1 cellular context compared by ENCODE assay signal in genomic region chr14:95444132-95445129, GRCh38.
TF ChIP-seq lines count a peak whose summit lies in the region.

No MANE protein-coding gene starts in this region.

TF ChIP-seq in HepG2, 621 proteins besides CTCF, POLR2A, EP300 and RAD21 (continued from another document and continues in another):
- TF ChIP-seq E2F5 (CRISPR knock-in tag; conservative IDR thresholded peaks at IDR 0.05) = no peak
- no peak for TF ChIP-seq ZNF737 (CRISPR knock-in tag; IDR thresholded peaks at IDR 0.05; ENCODE audit: borderline replicate concordance)
- no peak for TF ChIP-seq E2F2 (CRISPR knock-in tag; IDR thresholded peaks at IDR 0.05; ENCODE audit: borderline replicate concordance)
- TF ChIP-seq REPIN1 (CRISPR knock-in tag; IDR thresholded peaks at IDR 0.05; ENCODE audit: borderline replicate concordance, low read depth) = peak; percentile 17; the same call in 1 of the 2 replicates
- no peak for TF ChIP-seq SUZ12 (IDR thresholded peaks at IDR 0.05; ENCODE audit: low read depth, low read length)
- no peak for TF ChIP-seq RARG (CRISPR knock-in tag; IDR thresholded peaks at IDR 0.05; ENCODE audit: low read depth)
- TF ChIP-seq ZNF549 (CRISPR knock-in tag; IDR thresholded peaks at IDR 0.05) = no peak
- no peak for TF ChIP-seq TRIM24 (CRISPR knock-in tag; IDR thresholded peaks at IDR 0.05)
- no peak for TF ChIP-seq GMEB1 (CRISPR knock-in tag; IDR thresholded peaks at IDR 0.05; ENCODE audit: borderline replicate concordance)
- peak; percentile 75; the same call in 1 of the 2 replicates for TF ChIP-seq ZNF292 (CRISPR knock-in tag; IDR thresholded peaks at IDR 0.05; ENCODE audit: borderline replicate concordance, low read depth)
- TF ChIP-seq SPEN (CRISPR knock-in tag; IDR thresholded peaks at IDR 0.05; ENCODE audit: low read depth) = no peak
- peak; percentile 32; the same call in 1 of the 2 replicates for TF ChIP-seq ZNF574 (CRISPR knock-in tag; IDR thresholded peaks at IDR 0.05)
- peak; percentile 79 for TF ChIP-seq KDM6A (CRISPR knock-in tag; IDR thresholded peaks at IDR 0.05; ENCODE audit: low read depth)
- TF ChIP-seq ZNF263 (CRISPR knock-in tag; IDR thresholded peaks at IDR 0.05) = no peak
- TF ChIP-seq ZBTB25 (CRISPR knock-in tag; IDR thresholded peaks at IDR 0.05) = 0 out of 2 replicates have a peak, but pooled peaks have one; percentile 20
- TF ChIP-seq EED (CRISPR knock-in tag; IDR thresholded peaks at IDR 0.05) = 0 out of 2 replicates have a peak, but pooled peaks have one; percentile 49
- no peak for TF ChIP-seq CBFB (CRISPR knock-in tag; IDR thresholded peaks at IDR 0.05)
- no peak for TF ChIP-seq ZNF720 (CRISPR knock-in tag; IDR thresholded peaks at IDR 0.05)
- no peak for TF ChIP-seq THYN1 (CRISPR knock-in tag; IDR thresholded peaks at IDR 0.05; ENCODE audit: borderline replicate concordance, low read depth)
- TF ChIP-seq PAXIP1 (CRISPR knock-in tag; conservative IDR thresholded peaks at IDR 0.05) = peak; percentile 97
- TF ChIP-seq NFIC (IDR thresholded peaks at IDR 0.05; ENCODE audit: low read length) = peak; percentile 58
- peak; percentile 42 for TF ChIP-seq ASH2L (IDR thresholded peaks at IDR 0.05; ENCODE audit: insufficient read length, low read depth, low read length)
- no peak for TF ChIP-seq SSRP1 (CRISPR knock-in tag; IDR thresholded peaks at IDR 0.05)
- TF ChIP-seq TRAFD1 (CRISPR knock-in tag; IDR thresholded peaks at IDR 0.05; ENCODE audit: borderline replicate concordance) = no peak
- TF ChIP-seq ZNF234 (CRISPR knock-in tag; conservative IDR thresholded peaks at IDR 0.05) = no peak
- no peak for TF ChIP-seq TFDP1 (CRISPR knock-in tag; IDR thresholded peaks at IDR 0.05; ENCODE audit: borderline replicate concordance)
- TF ChIP-seq KDM5B (CRISPR knock-in tag; IDR thresholded peaks at IDR 0.05; ENCODE audit: borderline replicate concordance) = no peak
- no peak; the same call in 1 of the 2 replicates for TF ChIP-seq POLR2AphosphoS5 (IDR thresholded peaks at IDR 0.05; ENCODE audit: low read depth, low read length)
- no peak for TF ChIP-seq MYNN (CRISPR knock-in tag; IDR thresholded peaks at IDR 0.05; ENCODE audit: low read depth)
- TF ChIP-seq LBX2 (CRISPR knock-in tag; IDR thresholded peaks at IDR 0.05; ENCODE audit: borderline replicate concordance) = no peak
- no peak; the same call in 1 of the 2 replicates for TF ChIP-seq NFKB2 (CRISPR knock-in tag; IDR thresholded peaks at IDR 0.05; ENCODE audit: borderline replicate concordance)
- TF ChIP-seq ATF5 (CRISPR knock-in tag; IDR thresholded peaks at IDR 0.05; ENCODE audit: low read depth) = no peak
- no peak for TF ChIP-seq ZNF550 (CRISPR knock-in tag; IDR thresholded peaks at IDR 0.05; ENCODE audit: borderline replicate concordance)
- no peak for TF ChIP-seq PCBP2 (optimal IDR thresholded peaks at IDR 0.05; ENCODE audit: low read depth, low read length, poor library complexity, severe bottlenecking)
- TF ChIP-seq ZNF792 (CRISPR knock-in tag; IDR thresholded peaks at IDR 0.05) = peak; percentile 20; the same call in 1 of the 2 replicates
- TF ChIP-seq ZBTB8A (CRISPR knock-in tag; IDR thresholded peaks at IDR 0.05; ENCODE audit: borderline replicate concordance, low read depth) = peak; percentile 68; the same call in 1 of the 2 replicates
- TF ChIP-seq STAT6 (CRISPR knock-in tag; IDR thresholded peaks at IDR 0.05; ENCODE audit: borderline replicate concordance) = no peak
- no peak for TF ChIP-seq KAT7 (CRISPR knock-in tag; IDR thresholded peaks at IDR 0.05; ENCODE audit: borderline replicate concordance)
- no peak for TF ChIP-seq MXI1 (IDR thresholded peaks at IDR 0.05; ENCODE audit: borderline replicate concordance, low read depth, low read length)
- no peak for TF ChIP-seq CENPBD1 (CRISPR knock-in tag; IDR thresholded peaks at IDR 0.05; ENCODE audit: borderline replicate concordance, low read depth)
- TF ChIP-seq CHCHD3 (CRISPR knock-in tag; IDR thresholded peaks at IDR 0.05) = no peak
- no peak for TF ChIP-seq HDAC6 (IDR thresholded peaks at IDR 0.05; ENCODE audit: low read depth, low read length)
